ENCODE assay signal across 1 cellular context in the genomic region with DNA sequence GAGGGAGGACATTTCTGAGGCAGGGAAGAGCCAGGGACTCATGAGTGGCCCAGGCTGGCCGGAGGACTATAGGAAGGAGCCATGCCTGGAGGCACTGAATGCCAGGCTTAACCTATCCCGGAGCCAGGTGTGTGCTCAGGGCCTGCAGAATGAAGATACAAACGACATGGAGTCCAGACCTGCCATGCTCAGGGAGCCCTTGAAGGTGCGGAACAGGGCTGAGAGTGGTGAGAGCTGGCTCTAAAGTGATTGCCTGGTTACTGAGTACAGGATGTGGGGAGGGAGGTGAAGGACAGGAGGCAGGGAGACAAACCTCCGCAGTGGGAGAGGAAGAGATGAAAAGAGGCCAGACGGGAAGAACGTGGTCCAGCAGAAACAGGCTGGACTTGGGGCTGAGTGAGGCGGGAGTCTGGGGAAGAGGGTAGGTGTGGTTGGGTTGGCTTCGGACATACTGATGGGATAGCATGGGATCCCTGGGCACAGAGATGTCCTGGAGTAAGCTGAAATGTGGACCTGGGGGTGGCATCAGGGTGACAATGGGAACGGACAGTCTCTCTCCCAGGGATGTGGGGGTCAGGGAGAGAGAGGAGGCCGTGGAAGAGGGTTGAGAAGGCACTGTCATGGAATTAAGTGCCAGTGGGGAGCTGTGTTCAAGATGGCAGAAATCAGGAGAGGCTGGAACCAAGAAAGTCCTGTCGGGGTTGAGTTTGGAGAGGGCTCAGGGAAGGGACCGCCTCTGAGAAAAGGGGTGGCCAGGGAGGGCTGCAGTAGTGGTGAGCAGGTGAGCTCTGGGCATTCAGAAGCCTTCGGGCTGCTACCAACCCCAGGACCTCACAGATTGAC.
TF ChIP-seq lines count a peak whose summit lies in the region.

No MANE protein-coding gene starts in this region.

TF ChIP-seq in H1, 55 proteins besides CTCF, POLR2A, EP300 and RAD21:
- TF ChIP-seq SP1 (IDR thresholded peaks at IDR 0.05; ENCODE audit: low read depth, low read length) (no peak), SUZ12 (IDR thresholded peaks at IDR 0.05; ENCODE audit: low read length) (no peak), BCL11A (IDR thresholded peaks at IDR 0.05; ENCODE audit: low read depth in 2 of 2, low read length in 2 of 2) (no peak), ZNF274 (IDR thresholded peaks at IDR 0.05; ENCODE audit: borderline replicate concordance, extremely low read depth, low read length) (no peak)
